In genomic region chr19:2711175-2711936, GRCh38 we compare ENCODE assay signal across 10 cellular contexts. TPM values are rescaled to one million over a fixed set of nuclear protein-coding genes. Genes with fewer than 3 reads are reported as not detected.
DNase-seq lines count a peak whose midpoint lies in the region; TF ChIP-seq lines count a peak whose summit lies in the region.
"Had no signal": no experiment of that assay in that cellular context is flagged by ENCODE, and none has a peak within 500 bp of the region (broad histone marks: within the 10 kb centered on the region; RNA-seq: fewer than 3 reads in every experiment).

No MANE protein-coding gene starts in this region.

- H4K8ac ChIP-seq in neuronal stem cell (ENCODE audit: low read depth, low read length): peak overlapping the region; percentile 65

- H3K27ac ChIP-seq in DOHH2 (ENCODE audit: low read depth, low read length) (peak overlapping the region; percentile 88), neuronal stem cell (replicated peaks; ENCODE audit: low read length) (no peak overlapping the region)
- H3K27ac ChIP-seq: body of pancreas had no signal

- H3K27me3 ChIP-seq in DOHH2 (ENCODE audit: control insufficient read depth, low read length) (no peaks in the 10 kb centered on the region), neuronal stem cell (ENCODE audit: control insufficient read depth in 3 of 3, insufficient read depth in 3 of 3, low read depth in 1 of 3, low read length in 3 of 3) (peaks cover 0 to 2% (median 0%) of the 10 kb centered on the region in 3 experiments)
- H3K27me3 ChIP-seq: body of pancreas had no signal

- H3K4me1 Mint-ChIP-seq in activated CD4-positive, alpha-beta T cell treated with anti-CD3 and anti-CD28 coated beads, Interleukin-2, amount 10 ng/mL, durations not matched to agents 24 days and 14 days: no peaks in the 10 kb centered on the region

- no peak overlapping the region for H2AFZ ChIP-seq in neuronal stem cell (ENCODE audit: low read length)

- peaks cover 2% of the 10 kb centered on the region for H3K36me3 Mint-ChIP-seq in activated CD4-positive, alpha-beta T cell treated with anti-CD3 and anti-CD28 coated beads, Interleukin-2, amount 10 ng/mL, durations not matched to agents 24 days and 14 days (ENCODE audit: low read depth)

- H3K9me2 ChIP-seq in DOHH2 (replicated peaks; ENCODE audit: control insufficient read depth, low read length): no peaks in the 10 kb centered on the region

- peaks cover 11% of the 10 kb centered on the region for H3K9me3 Mint-ChIP-seq in activated CD4-positive, alpha-beta T cell treated with anti-CD3 and anti-CD28 coated beads, Interleukin-2, amount 10 ng/mL, durations not matched to agents 24 days and 14 days

- no peaks in the 10 kb centered on the region for H3K79me1 ChIP-seq in neuronal stem cell (ENCODE audit: low read depth, low read length)

- H3K27ac Mint-ChIP-seq in activated CD4-positive, alpha-beta T cell treated with anti-CD3 and anti-CD28 coated beads, Interleukin-2, amount 10 ng/mL, durations not matched to agents 24 days and 14 days: no peak overlapping the region

- no peak overlapping the region for H4K91ac ChIP-seq in neuronal stem cell (ENCODE audit: low read depth, low read length, poor library complexity)

- H3K36me3 ChIP-seq in DOHH2 (ENCODE audit: control insufficient read depth, low read length) (peaks cover 8% of the 10 kb centered on the region), neuronal stem cell (replicated peaks in 1 of 2; ENCODE audit: control insufficient read depth in 2 of 2, insufficient read depth in 2 of 2, low read length in 2 of 2) (peaks cover 0 to 5% of the 10 kb centered on the region in 2 donors)

- intact Hi-C loops in activated CD4-positive, alpha-beta T cell treated with anti-CD3 and anti-CD28 coated beads, Interleukin-2, amount 10 ng/mL, durations not matched to agents 24 days and 14 days (cut with micrococcal nuclease): no loop called here

- no peaks in the 10 kb centered on the region for H3K27me3 Mint-ChIP-seq in activated CD4-positive, alpha-beta T cell treated with anti-CD3 and anti-CD28 coated beads, Interleukin-2, amount 10 ng/mL, durations not matched to agents 24 days and 14 days

- H3K4me2 ChIP-seq in DOHH2 (ENCODE audit: low read length) (peak overlapping the region; percentile 86), neuronal stem cell (ENCODE audit: insufficient read depth, low read length, poor library complexity, severe bottlenecking) (peak overlapping the region; percentile 11)

- no peaks in the 10 kb centered on the region for H4K20me1 ChIP-seq in DOHH2 (ENCODE audit: control insufficient read depth, insufficient read depth, low read depth, low read length)

- DNase-seq in M059J (ENCODE audit: low read depth) (peak; percentile 82), astrocyte of the hippocampus (ENCODE audit: low read depth, low spot score) (peak; percentile 58), neuronal stem cell (ENCODE audit: low spot score) (no peak), NCI-H226 (no peak)
- DNase-seq in activated CD4-positive, alpha-beta T cell treated with anti-CD3 and anti-CD28 coated beads, Interleukin-2, amount 10 ng/mL, durations not matched to agents 24 days and 14 days: no peak
- no peak for DNase-seq in stimulated activated CD4-positive, alpha-beta T cell treated with anti-CD3 and anti-CD28 coated beads, Interleukin-4, amount 100 ng/mL, for 24 hours
- DNase-seq in activated naive CD4-positive, alpha-beta T cell treated with anti-CD3 and anti-CD28 coated beads, Interleukin-2, amount 50 U/mL, for 16 hours: no peak
- DNase-seq: body of pancreas, T-helper 9 cell had no signal

- peak overlapping the region; percentile 10 for H2BK12ac ChIP-seq in neuronal stem cell (ENCODE audit: low read length)

- peak overlapping the region; percentile 54 for H3K4me3 ChIP-seq in DOHH2 (ENCODE audit: low read length)
- no peak overlapping the region for H3K4me3 ChIP-seq in neuronal stem cell (ENCODE audit: low read length in 2 of 2)
- H3K4me3 ChIP-seq: body of pancreas had no signal

- H2AK5ac ChIP-seq in neuronal stem cell (ENCODE audit: low read depth, low read length): no peak overlapping the region

- no peak for TF ChIP-seq CTCF in DOHH2 (IDR thresholded peaks at IDR 0.05; ENCODE audit: low read depth, low read length, poor library complexity, severe bottlenecking)

- peak overlapping the region; percentile 4 for H3K9ac ChIP-seq in neuronal stem cell (ENCODE audit: low read depth, low read length, poor library complexity)

- peaks cover 21% of the 10 kb centered on the region for H3F3A ChIP-seq in DOHH2 (ENCODE audit: control insufficient read depth, insufficient read depth)

- H2BK5ac ChIP-seq in neuronal stem cell (ENCODE audit: low read length): no peak overlapping the region

- H3K14ac ChIP-seq in neuronal stem cell (ENCODE audit: low read length): peak overlapping the region; percentile 71

- no peak overlapping the region for H3K4ac ChIP-seq in neuronal stem cell (ENCODE audit: low read length)

- H3K4me3 Mint-ChIP-seq in activated CD4-positive, alpha-beta T cell treated with anti-CD3 and anti-CD28 coated beads, Interleukin-2, amount 10 ng/mL, durations not matched to agents 24 days and 14 days: no peak overlapping the region

- H2BK120ac ChIP-seq in neuronal stem cell (ENCODE audit: low read depth, low read length): peak overlapping the region; percentile 61

- no peak overlapping the region for H3K23ac ChIP-seq in neuronal stem cell (ENCODE audit: low read depth, low read length, poor library complexity)

- H2BK15ac ChIP-seq in neuronal stem cell (ENCODE audit: low read length): no peak overlapping the region

- WGBS in neuronal stem cell (ENCODE audit: extremely low coverage in 2 of 2, insufficient read length in 2 of 2, insufficient replicate concordance in 1 of 2), 2 donors: no CpG with 5 or more reads among the region's 17 CpGs

- no peak overlapping the region for H3K18ac ChIP-seq in neuronal stem cell (ENCODE audit: low read length)

- H3K4me1 ChIP-seq in DOHH2 (ENCODE audit: control insufficient read depth, low read length): peaks cover 38% of the 10 kb centered on the region
- no peaks in the 10 kb centered on the region for H3K4me1 ChIP-seq in neuronal stem cell (ENCODE audit: control insufficient read depth in 2 of 2, insufficient read depth in 1 of 2, low read depth in 1 of 2, low read length in 2 of 2)
- H3K4me1 ChIP-seq: body of pancreas had no signal

- H3K9me3 ChIP-seq in DOHH2 (ENCODE audit: control insufficient read depth, insufficient read depth, low read length) (peaks cover 10% of the 10 kb centered on the region; the same call in 1 of the 2 replicates), neuronal stem cell (replicated peaks in 1 of 2; ENCODE audit: control insufficient read depth in 2 of 2, insufficient read depth in 1 of 2, low read depth in 1 of 2, low read length in 2 of 2) (peaks cover 9 to 10% of the 10 kb centered on the region in 2 donors)

- H3K79me2 ChIP-seq in DOHH2 (ENCODE audit: control insufficient read depth, low read length): no peaks in the 10 kb centered on the region

RNA-seq across cellular contexts. Expression of gene GNG7, which starts 8.9 kb away (rescaled TPM):
- 0.12 TPM in 1 of 2 replicates, not detected in the other for total RNA-seq in M059J (2014; rRNA removed; shearing (Covaris generic))
- polyA plus RNA-seq in neuronal stem cell (2013, experiment 1 of 2): 7.9 TPM
- 8.1 TPM for polyA plus RNA-seq in neuronal stem cell (2013, experiment 2 of 2)
- total RNA-seq in activated CD4-positive, alpha-beta T cell treated with anti-CD3 and anti-CD28 coated beads, Interleukin-2, amount 10 ng/mL, durations not matched to agents 24 days and 14 days: 0.07 and 0.09 TPM in 2 replicates

RNA-seq across cellular contexts. Expression of gene DIRAS1, which starts 9.8 kb away (rescaled TPM):
- total RNA-seq in M059J (2014; rRNA removed; shearing (Covaris generic)): 1.2 and 1.6 TPM in 2 replicates
- 3.1 TPM for polyA plus RNA-seq in neuronal stem cell (2013, experiment 1 of 2)
- 3.5 TPM for polyA plus RNA-seq in neuronal stem cell (2013, experiment 2 of 2)
- total RNA-seq in activated CD4-positive, alpha-beta T cell treated with anti-CD3 and anti-CD28 coated beads, Interleukin-2, amount 10 ng/mL, durations not matched to agents 24 days and 14 days: 0.16 TPM in 1 of 2 replicates, not detected in the other

RNA-seq across cellular contexts. Expression of gene SLC39A3, which starts 28.5 kb away (rescaled TPM):
- total RNA-seq in M059J (2014; rRNA removed; shearing (Covaris generic)): 73.7 and 80.4 TPM in 2 replicates
- 19.0 TPM for polyA plus RNA-seq in neuronal stem cell (2013, experiment 1 of 2)
- polyA plus RNA-seq in neuronal stem cell (2013, experiment 2 of 2): 19.4 TPM
- 48.8 and 52.2 TPM in 2 replicates for total RNA-seq in activated CD4-positive, alpha-beta T cell treated with anti-CD3 and anti-CD28 coated beads, Interleukin-2, amount 10 ng/mL, durations not matched to agents 24 days and 14 days

Comparison
In these comparisons a context has a peak if more than half of its experiments do, and no peak if none do; other contexts are left out.
1. DNase-seq: peak in M059J (single experiment) and astrocyte of the hippocampus (single experiment); none in neuronal stem cell (single experiment), NCI-H226 (single experiment), activated CD4-positive, alpha-beta T cell treated with anti-CD3 and anti-CD28 coated beads, Interleukin-2, amount 10 ng/mL, durations not matched to agents 24 days and 14 days (single experiment), stimulated activated CD4-positive, alpha-beta T cell treated with anti-CD3 and anti-CD28 coated beads, Interleukin-4, amount 100 ng/mL, for 24 hours (single experiment) and activated naive CD4-positive, alpha-beta T cell treated with anti-CD3 and anti-CD28 coated beads, Interleukin-2, amount 50 U/mL, for 16 hours (single experiment).